ENCODE assay signal across 1 cellular context in genomic region chr6:137589067-137589848, GRCh38.
A peak's percentile ranks its signal among the peaks of the same experiment; 100 is the strongest.
TF ChIP-seq lines count a peak whose summit lies in the region.

No MANE protein-coding gene starts in this region.

TF ChIP-seq in H1, 55 proteins besides CTCF, POLR2A, EP300 and RAD21 (continued from another document):
- 0 out of 4 replicates have a peak, but pooled peaks of 1 of the 2 experiments have one; percentile 13 for TF ChIP-seq SIN3A (conservative IDR thresholded peaks at IDR 0.05 in 1 of 2, IDR thresholded peaks at IDR 0.05 in 1 of 2; ENCODE audit: low read depth in 1 of 2, low read length in 2 of 2)
- no peak for TF ChIP-seq FOSL1 (IDR thresholded peaks at IDR 0.05; ENCODE audit: insufficient read depth, low read depth, low read length)
- no peak for TF ChIP-seq JUN (IDR thresholded peaks at IDR 0.05; ENCODE audit: low read depth, low read length)
- peak; percentile 49 for TF ChIP-seq MAX (IDR thresholded peaks at IDR 0.05)
- peak; percentile 80 for TF ChIP-seq TEAD4 (IDR thresholded peaks at IDR 0.05; ENCODE audit: low read depth, low read length)
- TF ChIP-seq ATF2 (IDR thresholded peaks at IDR 0.05; ENCODE audit: low read length) = peak; percentile 100
- TF ChIP-seq CBX8 (IDR thresholded peaks at IDR 0.05; ENCODE audit: borderline replicate concordance, low read depth, low read length) = no peak
- TF ChIP-seq POU5F1 (IDR thresholded peaks at IDR 0.05; ENCODE audit: low read depth, low read length) = peak; percentile 34; the same call in 1 of the 2 replicates
- no peak for TF ChIP-seq TAF7 (optimal IDR thresholded peaks at IDR 0.05; ENCODE audit: borderline replicate concordance, low read depth, low read length)
TF ChIP-seq in H1: peak in this region for 12.
